27 cellular contexts compared by ENCODE assay signal in genomic region chr11:111128471-111128870, GRCh38.
"Had no signal": no experiment of that assay in that cellular context is flagged by ENCODE, and none has a peak within 500 bp of the region (broad histone marks: within the 10 kb centered on the region; RNA-seq: fewer than 3 reads in every experiment).

No MANE protein-coding gene starts in this region.

- ATAC-seq: activated CD4-positive, alpha-beta T cell treated with anti-CD3 and anti-CD28 coated beads for 36 hours; activated CD8-positive, alpha-beta memory T cell treated with anti-CD3 and anti-CD28 coated beads, Interleukin-2, amount 10 ng/mL, durations not matched to agents 7 days and 5 days; activated CD8-positive, alpha-beta T cell treated with anti-CD3 and anti-CD28 coated beads, Interleukin-2, amount 10 ng/mL, durations not matched to agents 7 days and 5 days; activated naive CD8-positive, alpha-beta T cell treated with anti-CD3 and anti-CD28 coated beads, Interleukin-2, amount 50 U/mL, for 24 hours; body of pancreas; gastroesophageal sphincter; heart right ventricle had no signal

- DNase-seq: activated CD4-positive, alpha-beta memory T cell treated with anti-CD3 and anti-CD28 coated beads for 36 hours; activated CD4-positive, alpha-beta T cell treated with anti-CD3 and anti-CD28 coated beads for 36 hours; activated CD4-positive, alpha-beta T cell treated with anti-CD3 and anti-CD28 coated beads, Interleukin-2, amount 10 ng/mL, durations not matched to agents 24 days and 14 days; activated CD4-positive, CD25-positive, alpha-beta regulatory T cell; activated CD4-positive, CD25-positive, alpha-beta regulatory T cell treated with anti-CD3 and anti-CD28 coated beads, Interleukin-2, amount 50 U/mL, for 72 hours; activated CD8-positive, alpha-beta memory T cell treated with anti-CD3 and anti-CD28 coated beads, Interleukin-2, amount 10 ng/mL, durations not matched to agents 7 days and 5 days; activated CD8-positive, alpha-beta memory T cell treated with anti-CD3 and anti-CD28 coated beads, Interleukin-2, amount 50 U/mL, for 4 hours; activated CD8-positive, alpha-beta T cell treated with anti-CD3 and anti-CD28 coated beads, Interleukin-2, amount 10 ng/mL, durations not matched to agents 7 days and 5 days; activated effector memory CD4-positive, alpha-beta T cell treated with anti-CD3 and anti-CD28 coated beads, Interleukin-2, amount 50 U/mL, for 16 hours; activated naive CD4-positive, alpha-beta T cell treated with anti-CD3 and anti-CD28 coated beads for 36 hours; activated naive CD8-positive, alpha-beta T cell treated with anti-CD3 and anti-CD28 coated beads for 36 hours; activated naive CD8-positive, alpha-beta T cell treated with anti-CD3 and anti-CD28 coated beads, Interleukin-2, amount 50 U/mL, for 24 hours; activated T-cell treated with anti-CD3 and anti-CD28 coated beads, Interleukin-2, amount 50 U/mL, for 1 hour; activated T-cell treated with anti-CD3 and anti-CD28 coated beads, Interleukin-2, amount 50 U/mL, for 48 hours; adrenal gland; amygdala; aorta; body of pancreas; caudate nucleus; cortex of kidney; dermis blood vessel endothelial cell; effector CD4-positive, alpha-beta T cell; esophagus squamous epithelium; foreskin melanocyte; heart right ventricle; T-helper 2 cell had no signal
